Comparison of ENCODE assay signal across 25 cellular contexts in the genomic region with DNA sequence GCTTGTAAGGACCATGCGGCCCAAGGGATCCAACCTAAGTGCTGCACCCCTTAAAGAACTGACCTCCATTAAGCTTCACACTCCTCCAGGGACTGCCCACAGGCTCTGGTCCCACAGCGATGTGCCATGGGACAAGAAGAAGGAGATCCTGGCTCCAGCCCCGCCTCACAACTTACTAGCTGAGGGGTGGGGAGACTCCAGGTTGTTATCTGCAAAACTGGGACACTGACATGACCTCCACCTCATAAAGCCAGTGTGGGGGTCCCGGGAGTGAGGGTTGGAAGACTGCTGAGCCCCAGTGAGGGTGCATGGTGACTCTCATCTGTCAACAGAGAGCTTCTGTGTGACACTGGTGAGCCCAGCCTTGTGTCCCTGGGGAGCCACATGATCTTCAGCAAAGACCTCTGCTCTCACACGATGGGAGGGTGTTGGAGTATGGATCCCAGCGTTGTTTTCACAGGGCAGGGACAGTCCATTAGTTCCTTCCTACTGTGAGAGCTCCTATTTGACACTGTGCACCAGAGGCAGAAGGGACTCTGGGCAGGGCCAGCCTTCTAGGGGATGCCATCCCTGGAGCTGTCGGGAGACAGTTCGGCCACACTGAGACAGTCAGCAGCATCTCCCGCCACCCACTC.
"Had no signal": no experiment of that assay in that cellular context is flagged by ENCODE, and none has a peak within 500 bp of the region (broad histone marks: within the 10 kb centered on the region; RNA-seq: fewer than 3 reads in every experiment).

No MANE protein-coding gene starts in this region.

- H3K9me3 ChIP-seq: esophagus muscularis mucosa, gastrocnemius medialis, heart right ventricle, left ventricle myocardium inferior, lower lobe of right lung, pancreas, testis, tibial nerve had no signal

- H3K4me3 Mint-ChIP-seq: memory B cell; mesothelial cell of epicardium; natural killer cell; neural progenitor cell; stimulated activated naive B cell treated with anti-CD40 and anti-IgM and Interleukin-4, amounts not matched to agents 10 μg/mL and 1 μg/mL and 100 μg/mL, for 72 hours; stimulated activated naive CD8-positive, alpha-beta T cell treated with anti-CD3 and anti-CD28 coated beads, Interleukin-15, amount 100 ng/mL, for 72 hours had no signal

- H3K9me3 Mint-ChIP-seq: natural killer cell; neural progenitor cell; stimulated activated naive B cell treated with anti-CD40 and anti-IgM and Interleukin-4, amounts not matched to agents 10 μg/mL and 1 μg/mL and 100 μg/mL, for 72 hours had no signal

- DNase-seq: effector memory CD4-positive, alpha-beta T cell; gastrocnemius medialis; heart right ventricle; hypothalamus; kidney; left cardiac atrium; left ventricle myocardium inferior; lower lobe of right lung; natural killer cell; occipital lobe; pancreas; right cardiac atrium; stimulated activated CD4-positive, alpha-beta T cell treated with anti-CD3 and anti-CD28 coated beads, Interleukin-4, amount 100 ng/mL, for 1 hour; stimulated activated CD8-positive, alpha-beta memory T cell treated with anti-CD3 and anti-CD28 coated beads, Interleukin-4, amount 100 ng/mL, for 48 hours; stimulated activated naive B cell treated with anti-CD40 and anti-IgM and Interleukin-4, amounts not matched to agents 10 μg/mL and 1 μg/mL and 100 μg/mL, for 72 hours; stimulated activated naive CD8-positive, alpha-beta T cell treated with anti-CD3 and anti-CD28 coated beads, Interleukin-15, amount 100 ng/mL, for 72 hours; testis had no signal

- H3K27ac ChIP-seq: epithelial cell of prostate, esophagus muscularis mucosa, heart right ventricle, left ventricle myocardium inferior, lower lobe of right lung, neural progenitor cell, pancreas, testis, tibial nerve had no signal

- H2AFZ ChIP-seq: neural progenitor cell had no signal

- H3K4me1 ChIP-seq: esophagus muscularis mucosa, heart right ventricle, left ventricle myocardium inferior, lower lobe of right lung, neural progenitor cell, pancreas, testis, tibial nerve had no signal

- H3K36me3 ChIP-seq: left ventricle myocardium inferior, lower lobe of right lung, neural progenitor cell, pancreas had no signal

- H3K4me1 Mint-ChIP-seq: memory B cell; mesothelial cell of epicardium; stimulated activated naive B cell treated with anti-CD40 and anti-IgM and Interleukin-4, amounts not matched to agents 10 μg/mL and 1 μg/mL and 100 μg/mL, for 72 hours; stimulated activated naive CD8-positive, alpha-beta T cell treated with anti-CD3 and anti-CD28 coated beads, Interleukin-15, amount 100 ng/mL, for 72 hours had no signal

- ATAC-seq: gastrocnemius medialis; left cardiac atrium; lower lobe of right lung; natural killer cell; pancreas; stimulated activated naive CD8-positive, alpha-beta T cell treated with anti-CD3 and anti-CD28 coated beads, Interleukin-15, amount 100 ng/mL, for 72 hours had no signal

- H3K9ac ChIP-seq: neural progenitor cell had no signal

- H3K27me3 ChIP-seq: esophagus muscularis mucosa, gastrocnemius medialis, heart right ventricle, neural progenitor cell, pancreas, testis, tibial nerve had no signal

- H3K27me3 Mint-ChIP-seq: memory B cell; progenitor cell of endocrine pancreas; stimulated activated naive B cell treated with anti-CD40 and anti-IgM and Interleukin-4, amounts not matched to agents 10 μg/mL and 1 μg/mL and 100 μg/mL, for 72 hours; stimulated activated naive CD8-positive, alpha-beta T cell treated with anti-CD3 and anti-CD28 coated beads, Interleukin-15, amount 100 ng/mL, for 72 hours had no signal

- H3K27ac Mint-ChIP-seq: memory B cell; mesothelial cell of epicardium; natural killer cell; neural progenitor cell; progenitor cell of endocrine pancreas; stimulated activated naive B cell treated with anti-CD40 and anti-IgM and Interleukin-4, amounts not matched to agents 10 μg/mL and 1 μg/mL and 100 μg/mL, for 72 hours; stimulated activated naive CD8-positive, alpha-beta T cell treated with anti-CD3 and anti-CD28 coated beads, Interleukin-15, amount 100 ng/mL, for 72 hours had no signal

- H3K4me3 ChIP-seq: esophagus muscularis mucosa, gastrocnemius medialis, heart right ventricle, left ventricle myocardium inferior, lower lobe of right lung, neural progenitor cell, pancreas, smooth muscle cell, testis, tibial nerve had no signal

- H3K4me2 ChIP-seq: neural progenitor cell, smooth muscle cell had no signal
